Comparison of ENCODE assay signal across 14 cellular contexts in the genomic region with DNA sequence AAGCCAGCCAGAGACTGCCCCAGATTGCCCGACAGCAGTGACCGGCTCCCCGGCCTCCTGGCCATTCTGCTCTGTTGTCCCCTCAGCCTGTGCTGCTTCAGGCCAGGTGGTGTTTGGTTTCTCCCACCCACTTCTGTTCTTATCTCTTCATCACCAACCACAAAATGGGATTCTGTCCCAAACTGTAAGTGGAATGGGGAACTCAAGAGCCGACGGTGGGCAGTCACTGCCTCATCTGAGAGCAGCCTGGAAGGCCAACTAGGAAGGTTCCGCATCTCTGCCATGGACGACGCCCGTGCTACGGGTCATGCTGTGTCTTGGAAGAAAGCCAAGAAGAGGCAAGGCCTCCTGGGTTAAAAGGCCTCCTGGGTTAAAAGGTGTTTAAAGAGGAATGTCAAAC.
"Had no signal": no experiment of that assay in that cellular context is flagged by ENCODE, and none has a peak within 500 bp of the region (broad histone marks: within the 10 kb centered on the region; RNA-seq: fewer than 3 reads in every experiment).

No MANE protein-coding gene starts in this region.

- H3K27ac ChIP-seq: adrenal gland, brain microvascular endothelial cell, skin epidermis, thyroid gland, uterus had no signal

- DNase-seq: activated CD4-positive, alpha-beta T cell treated with anti-CD3 and anti-CD28 coated beads, Interleukin-2, amount 10 ng/mL, durations not matched to agents 7 days and 5 days; activated naive CD4-positive, alpha-beta T cell treated with anti-CD3 and anti-CD28 coated beads, Interleukin-2, amount 50 U/mL, for 16 hours; activated T-cell treated with anti-CD3 and anti-CD28 coated beads for 4 hours; brain microvascular endothelial cell; cerebellar nuclear complex; mammary epithelial cell; naive thymus-derived CD4-positive, alpha-beta T cell; thyroid gland; uterus had no signal

- H3K27me3 ChIP-seq: adrenal gland, brain microvascular endothelial cell, thyroid gland, uterus had no signal

- H3K4me3 ChIP-seq: adrenal gland, skin epidermis, thyroid gland, uterus had no signal

- ATAC-seq: activated T-helper 17 cell treated with anti-CD3 and anti-CD28 coated beads, Interleukin-2, amount 50 U/mL, for 72 hours; esophagus mucosa; naive thymus-derived CD4-positive, alpha-beta T cell; WTC11 had no signal

- H3K4me1 ChIP-seq: thyroid gland, uterus had no signal

- H3K9me3 ChIP-seq: adrenal gland, thyroid gland, uterus had no signal

- H3K36me3 ChIP-seq: adrenal gland, brain microvascular endothelial cell, thyroid gland, uterus had no signal
